In the genomic region with DNA sequence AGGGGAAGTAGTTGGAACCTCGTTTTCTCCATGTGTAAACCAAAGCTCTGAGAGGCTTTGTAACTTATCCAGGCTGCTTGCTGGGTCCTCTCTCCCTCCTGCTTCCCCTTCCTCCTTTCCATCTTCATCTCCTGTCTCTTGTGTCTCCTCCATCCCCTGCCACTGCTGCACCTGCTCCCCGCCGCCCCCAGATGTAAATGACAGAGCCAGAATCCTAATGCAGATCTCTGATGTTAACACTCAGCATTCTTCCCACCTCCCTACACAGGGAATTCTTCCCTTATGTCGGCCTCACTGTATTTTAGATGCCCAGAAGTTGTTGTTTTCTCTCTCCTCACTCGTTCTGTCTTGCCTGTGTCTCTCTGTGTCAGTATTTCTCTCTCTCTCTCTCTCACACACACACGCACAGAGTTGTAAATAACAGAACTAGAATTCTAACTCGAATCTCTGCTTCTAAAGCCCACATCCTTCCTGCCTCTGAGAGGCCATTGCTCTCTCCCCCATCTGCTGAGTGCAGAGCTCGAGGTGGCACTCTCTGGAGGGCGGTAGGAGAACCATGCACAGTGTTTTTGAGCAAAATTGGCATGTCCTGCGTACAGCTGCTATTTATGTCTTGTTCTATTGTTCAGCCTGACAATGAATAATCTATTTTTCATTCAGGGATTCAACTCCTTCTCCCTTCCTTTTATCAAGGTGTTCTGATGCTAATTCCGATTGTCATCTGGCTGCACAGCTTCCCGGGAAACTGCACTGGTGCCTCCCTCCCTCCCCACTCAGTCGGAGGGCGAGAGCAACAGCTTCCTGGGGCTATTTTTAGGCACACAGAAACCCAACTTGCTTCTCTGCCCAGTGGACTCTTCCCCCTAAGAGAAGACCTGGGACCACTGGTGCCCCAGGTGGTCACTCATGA, we compare ENCODE assay signal across 1 cellular context.
TF ChIP-seq lines count a peak whose summit lies in the region.

No MANE protein-coding gene starts in this region.

TF ChIP-seq in HepG2, 621 proteins besides CTCF, POLR2A, EP300 and RAD21 (continued from another document):
- TF ChIP-seq, protein P1, sequence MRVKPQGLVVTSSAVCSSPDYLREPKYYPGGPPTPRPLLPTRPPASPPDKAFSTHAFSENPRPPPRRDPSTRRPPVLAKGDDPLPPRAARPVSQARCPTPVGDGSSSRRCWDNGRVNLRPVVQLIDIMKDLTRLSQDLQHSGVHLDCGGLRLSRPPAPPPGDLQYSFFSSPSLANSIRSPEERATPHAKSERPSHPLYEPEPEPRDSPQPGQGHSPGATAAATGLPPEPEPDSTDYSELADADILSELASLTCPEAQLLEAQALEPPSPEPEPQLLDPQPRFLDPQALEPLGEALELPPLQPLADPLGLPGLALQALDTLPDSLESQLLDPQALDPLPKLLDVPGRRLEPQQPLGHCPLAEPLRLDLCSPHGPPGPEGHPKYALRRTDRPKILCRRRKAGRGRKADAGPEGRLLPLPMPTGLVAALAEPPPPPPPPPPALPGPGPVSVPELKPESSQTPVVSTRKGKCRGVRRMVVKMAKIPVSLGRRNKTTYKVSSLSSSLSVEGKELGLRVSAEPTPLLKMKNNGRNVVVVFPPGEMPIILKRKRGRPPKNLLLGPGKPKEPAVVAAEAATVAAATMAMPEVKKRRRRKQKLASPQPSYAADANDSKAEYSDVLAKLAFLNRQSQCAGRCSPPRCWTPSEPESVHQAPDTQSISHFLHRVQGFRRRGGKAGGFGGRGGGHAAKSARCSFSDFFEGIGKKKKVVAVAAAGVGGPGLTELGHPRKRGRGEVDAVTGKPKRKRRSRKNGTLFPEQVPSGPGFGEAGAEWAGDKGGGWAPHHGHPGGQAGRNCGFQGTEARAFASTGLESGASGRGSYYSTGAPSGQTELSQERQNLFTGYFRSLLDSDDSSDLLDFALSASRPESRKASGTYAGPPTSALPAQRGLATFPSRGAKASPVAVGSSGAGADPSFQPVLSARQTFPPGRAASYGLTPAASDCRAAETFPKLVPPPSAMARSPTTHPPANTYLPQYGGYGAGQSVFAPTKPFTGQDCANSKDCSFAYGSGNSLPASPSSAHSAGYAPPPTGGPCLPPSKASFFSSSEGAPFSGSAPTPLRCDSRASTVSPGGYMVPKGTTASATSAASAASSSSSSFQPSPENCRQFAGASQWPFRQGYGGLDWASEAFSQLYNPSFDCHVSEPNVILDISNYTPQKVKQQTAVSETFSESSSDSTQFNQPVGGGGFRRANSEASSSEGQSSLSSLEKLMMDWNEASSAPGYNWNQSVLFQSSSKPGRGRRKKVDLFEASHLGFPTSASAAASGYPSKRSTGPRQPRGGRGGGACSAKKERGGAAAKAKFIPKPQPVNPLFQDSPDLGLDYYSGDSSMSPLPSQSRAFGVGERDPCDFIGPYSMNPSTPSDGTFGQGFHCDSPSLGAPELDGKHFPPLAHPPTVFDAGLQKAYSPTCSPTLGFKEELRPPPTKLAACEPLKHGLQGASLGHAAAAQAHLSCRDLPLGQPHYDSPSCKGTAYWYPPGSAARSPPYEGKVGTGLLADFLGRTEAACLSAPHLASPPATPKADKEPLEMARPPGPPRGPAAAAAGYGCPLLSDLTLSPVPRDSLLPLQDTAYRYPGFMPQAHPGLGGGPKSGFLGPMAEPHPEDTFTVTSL (CRISPR knock-in tag; IDR thresholded peaks at IDR 0.05; ENCODE audit: borderline replicate concordance), result no peak
- TF ChIP-seq POLR2AphosphoS2 (IDR thresholded peaks at IDR 0.05; ENCODE audit: low read depth, low read length) (no peak), ZNF547 (CRISPR knock-in tag; IDR thresholded peaks at IDR 0.05) (no peak), ZFP82 (CRISPR knock-in tag; IDR thresholded peaks at IDR 0.05; ENCODE audit: borderline replicate concordance) (no peak), ZNF839 (CRISPR knock-in tag; IDR thresholded peaks at IDR 0.05; ENCODE audit: borderline replicate concordance) (no peak), XBP1 (CRISPR knock-in tag; IDR thresholded peaks at IDR 0.05) (no peak), ZFP90 (CRISPR knock-in tag; IDR thresholded peaks at IDR 0.05; ENCODE audit: borderline replicate concordance) (no peak), ISX (CRISPR knock-in tag; conservative IDR thresholded peaks at IDR 0.05) (no peak), GTF3A (CRISPR knock-in tag; conservative IDR thresholded peaks at IDR 0.05) (no peak), RFX5 (IDR thresholded peaks at IDR 0.05; ENCODE audit: low read depth, low read length) (no peak), CBX5 (CRISPR knock-in tag; IDR thresholded peaks at IDR 0.05; ENCODE audit: borderline replicate concordance) (no peak), IKZF1 (IDR thresholded peaks at IDR 0.05) (no peak)
- TF ChIP-seq, protein P2, sequence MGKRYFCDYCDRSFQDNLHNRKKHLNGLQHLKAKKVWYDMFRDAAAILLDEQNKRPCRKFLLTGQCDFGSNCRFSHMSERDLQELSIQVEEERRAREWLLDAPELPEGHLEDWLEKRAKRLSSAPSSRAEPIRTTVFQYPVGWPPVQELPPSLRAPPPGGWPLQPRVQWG (CRISPR knock-in tag; IDR thresholded peaks at IDR 0.05; ENCODE audit: borderline replicate concordance, low read depth), result no peak
